Comparison of ENCODE assay signal across 5 cellular contexts in genomic region chr3:67252906-67253305, GRCh38.
DNase-seq lines count a peak whose midpoint lies in the region; ATAC-seq lines count a peak whose summit lies in the region.
"Not testable (repeated sequence)": the region's sequence is repeated elsewhere in the genome, so short reads cannot be mapped to it uniquely, and the experiment has no call there.

No MANE protein-coding gene starts in this region.

- DNase-seq in Ammon's horn (ENCODE audit: low spot score) (peak; percentile 58), globus pallidus (ENCODE audit: low spot score) (peak; percentile 11), midbrain (lab: John Stamatoyannopoulos, UW) (peak; percentile 17), pons (ENCODE audit: low spot score) (peak; percentile 64)
- not testable (repeated sequence) for DNase-seq in sciatic nerve (ENCODE audit: low spot score)

- intact Hi-C loops in sciatic nerve (cut with DNase I), result not testable (repeated sequence)

- ATAC-seq in sciatic nerve, result peak; percentile 30
